ENCODE assay signal across 26 cellular contexts in genomic region chr10:75197066-75197465, GRCh38. TPM values are rescaled to one million over a fixed set of nuclear protein-coding genes. Genes with fewer than 3 reads are reported as not detected.
DNase-seq lines count a peak whose midpoint lies in the region; ATAC-seq and TF ChIP-seq lines count a peak whose summit lies in the region.
"Had no signal": no experiment of that assay in that cellular context is flagged by ENCODE, and none has a peak within 500 bp of the region (broad histone marks: within the 10 kb centered on the region; RNA-seq: fewer than 3 reads in every experiment).

No MANE protein-coding gene starts in this region.

- H3K27ac Mint-ChIP-seq in stimulated activated naive CD8-positive, alpha-beta T cell treated with anti-CD3 and anti-CD28 coated beads, Interleukin-15, Interleukin-2, amounts not matched to agents 100 ng/mL and 50 ng/mL, for 24 hours: peak overlapping the region; percentile 21
- no peak overlapping the region for H3K27ac Mint-ChIP-seq in stimulated activated naive CD8-positive, alpha-beta T cell treated with anti-CD3 and anti-CD28 coated beads, Interleukin-15, amount 100 ng/mL, for 72 hours

- ATAC-seq in stimulated activated naive CD8-positive, alpha-beta T cell treated with anti-CD3 and anti-CD28 coated beads, Interleukin-15, amount 100 ng/mL, for 72 hours: no peak
- no peak for ATAC-seq in GM21526 (IDR thresholded peaks at IDR 0.05; ENCODE audit: low FRiP score, unreplicated experiment)
- ATAC-seq in HG03025 (IDR thresholded peaks at IDR 0.05; ENCODE audit: low FRiP score, unreplicated experiment): no peak
- ATAC-seq: GM12878 had no signal

- H3K4me1 ChIP-seq in sigmoid colon: peaks cover 0 to 34% (median 26%) of the 10 kb centered on the region in 4 donors
- peaks cover 37% of the 10 kb centered on the region for H3K4me1 ChIP-seq in vagina

- no peak for TF ChIP-seq POLR2A in sigmoid colon (IDR thresholded peaks at IDR 0.05)
- no peak for TF ChIP-seq POLR2A in vagina (IDR thresholded peaks at IDR 0.05)

- H3K36me3 Mint-ChIP-seq in stimulated activated naive CD8-positive, alpha-beta T cell treated with anti-CD3 and anti-CD28 coated beads, Interleukin-15, Interleukin-2, amounts not matched to agents 100 ng/mL and 50 ng/mL, for 24 hours (ENCODE audit: low read depth): peaks cover under 1% of the 10 kb centered on the region

- H3K27me3 ChIP-seq in sigmoid colon (no peaks in the 10 kb centered on the region), vagina (no peaks in the 10 kb centered on the region)
- H3K27me3 ChIP-seq: SJSA1 had no signal

- intact Hi-C loops in sigmoid colon (cut with DNase I): no loop called here
- intact Hi-C loops in vagina (cut with DNase I): no loop called here

- no peak for TF ChIP-seq CTCF in fibroblast of villous mesenchyme (IDR thresholded peaks at IDR 0.05; ENCODE audit: insufficient read depth, low read depth, low read length)
- no peak for TF ChIP-seq CTCF in sigmoid colon (IDR thresholded peaks at IDR 0.05)
- TF ChIP-seq CTCF in vagina (IDR thresholded peaks at IDR 0.05): no peak

- H3K4me3 ChIP-seq in fibroblast of villous mesenchyme (ENCODE audit: low read depth, low read length) (no peak overlapping the region), sigmoid colon (no peak overlapping the region), vagina (no peak overlapping the region)
- H3K4me3 ChIP-seq: GM12878, GM23248, PC-9, SJSA1 had no signal

- H3K9me3 Mint-ChIP-seq in stimulated activated naive CD8-positive, alpha-beta T cell treated with anti-CD3 and anti-CD28 coated beads, Interleukin-15, Interleukin-2, amounts not matched to agents 100 ng/mL and 50 ng/mL, for 24 hours: no peaks in the 10 kb centered on the region
- H3K9me3 Mint-ChIP-seq in stimulated activated naive CD8-positive, alpha-beta T cell treated with anti-CD3 and anti-CD28 coated beads, Interleukin-15, amount 100 ng/mL, for 72 hours: no peaks in the 10 kb centered on the region
- H3K9me3 Mint-ChIP-seq: CD4-positive, alpha-beta memory T cell had no signal

- no peaks in the 10 kb centered on the region for H3K36me3 ChIP-seq in sigmoid colon
- H3K36me3 ChIP-seq in vagina: no peaks in the 10 kb centered on the region
- H3K36me3 ChIP-seq: SJSA1 had no signal

- no peaks in the 10 kb centered on the region for H3K27me3 Mint-ChIP-seq in stimulated activated naive CD8-positive, alpha-beta T cell treated with anti-CD3 and anti-CD28 coated beads, Interleukin-15, Interleukin-2, amounts not matched to agents 100 ng/mL and 50 ng/mL, for 24 hours
- no peaks in the 10 kb centered on the region for H3K27me3 Mint-ChIP-seq in stimulated activated naive CD8-positive, alpha-beta T cell treated with anti-CD3 and anti-CD28 coated beads, Interleukin-15, amount 100 ng/mL, for 72 hours
- H3K27me3 Mint-ChIP-seq: CD4-positive, alpha-beta memory T cell had no signal

- H3K27ac ChIP-seq in sigmoid colon (no peak overlapping the region), vagina (peak overlapping the region; percentile 77), caudate nucleus (ENCODE audit: low read depth, low read length) (no peak overlapping the region)
- H3K27ac ChIP-seq: GM23248, KMS-11, PC-9, SJSA1 had no signal

- no peak for DNase-seq in stimulated activated naive CD8-positive, alpha-beta T cell treated with anti-CD3 and anti-CD28 coated beads, Interleukin-15, amount 100 ng/mL, for 72 hours
- DNase-seq in fibroblast of villous mesenchyme (ENCODE audit: low read depth) (peak; percentile 35), sigmoid colon (peak; percentile 55), vagina (ENCODE audit: extremely low spot score in 2 of 2) (no peak), caudate nucleus (lab: John Stamatoyannopoulos, UW) (no peak)
- DNase-seq: CD4-positive, alpha-beta memory T cell; COR-L47; DMS79; EL; GDM1; GM23248; H7; NCI-H1048; NCI-H1417; NCI-H1694; NCI-H2029 treated with DMSO at 0.1 percent for 48 hours; NCI-H2227 treated with DMSO at 0.1 percent for 48 hours; NCI-H526 treated with DMSO at 0.1 percent for 48 hours; PC-9; Right ventricle myocardium superior had no signal

- no peak overlapping the region for H3K4me3 Mint-ChIP-seq in stimulated activated naive CD8-positive, alpha-beta T cell treated with anti-CD3 and anti-CD28 coated beads, Interleukin-15, Interleukin-2, amounts not matched to agents 100 ng/mL and 50 ng/mL, for 24 hours
- no peak overlapping the region for H3K4me3 Mint-ChIP-seq in stimulated activated naive CD8-positive, alpha-beta T cell treated with anti-CD3 and anti-CD28 coated beads, Interleukin-15, amount 100 ng/mL, for 72 hours
- H3K4me3 Mint-ChIP-seq: CD4-positive, alpha-beta memory T cell had no signal

- 91 to 93% methylated on average over 3 of the region's 3 CpGs for WGBS in sigmoid colon, 2 donors

- H3K9me3 ChIP-seq in sigmoid colon (no peaks in the 10 kb centered on the region), vagina (no peaks in the 10 kb centered on the region)
- H3K9me3 ChIP-seq: SJSA1 had no signal

- no peaks in the 10 kb centered on the region for H3K4me1 Mint-ChIP-seq in stimulated activated naive CD8-positive, alpha-beta T cell treated with anti-CD3 and anti-CD28 coated beads, Interleukin-15, Interleukin-2, amounts not matched to agents 100 ng/mL and 50 ng/mL, for 24 hours (ENCODE audit: low read depth)
- no peaks in the 10 kb centered on the region for H3K4me1 Mint-ChIP-seq in stimulated activated naive CD8-positive, alpha-beta T cell treated with anti-CD3 and anti-CD28 coated beads, Interleukin-15, amount 100 ng/mL, for 72 hours
- H3K4me1 Mint-ChIP-seq: CD4-positive, alpha-beta memory T cell had no signal

- no peak for TF ChIP-seq EP300 in sigmoid colon (IDR thresholded peaks at IDR 0.05)

RNA-seq across cellular contexts. Expression of gene VDAC2, which starts 13.5 kb away (rescaled TPM):
- 133 and 182 TPM in 2 replicates for total RNA-seq in fibroblast of villous mesenchyme
- total RNA-seq in sigmoid colon: 100 to 1,000 TPM; 205 to 253 (median 232) TPM
- polyA plus RNA-seq in sigmoid colon: 100 to 1,000 TPM; 232 to 437 (median 282) TPM
- total RNA-seq in vagina: 127 TPM

RNA-seq across cellular contexts. Expression of gene COMTD1, which starts 38.7 kb away (rescaled TPM):
- total RNA-seq in fibroblast of villous mesenchyme: 3.9 and 10.3 TPM in 2 replicates
- total RNA-seq in sigmoid colon: 10 to 100 TPM in 2 of 4 donors, 1 to 10 TPM in 2; 7.8 to 11.4 (median 10.3) TPM
- polyA plus RNA-seq in sigmoid colon: 100 to 1,000 TPM in 2 of 3 donors, 10 to 100 TPM in 1; 56.5 to 147 (median 105) TPM
- 80.0 TPM for total RNA-seq in vagina

Comparison
In these comparisons a context has a peak if more than half of its experiments do, and no peak if none do; other contexts are left out.
1. DNase-seq: peak in fibroblast of villous mesenchyme (single experiment) and sigmoid colon (single experiment); none in stimulated activated naive CD8-positive, alpha-beta T cell treated with anti-CD3 and anti-CD28 coated beads, Interleukin-15, amount 100 ng/mL, for 72 hours (0 of 2), vagina (0 of 2) and caudate nucleus (0 of 61).